In genomic region chr17:2337811-2338657, GRCh38 we compare ENCODE assay signal across 1 cellular context.
TF ChIP-seq lines count a peak whose summit lies in the region.

No MANE protein-coding gene starts in this region.

TF ChIP-seq in HEK293, 187 proteins besides CTCF, POLR2A, EP300 and RAD21 (continued from another document):
- TF ChIP-seq ZNF26 (tag by site-specific recombination; IDR thresholded peaks at IDR 0.05) (no peak), ZSCAN5A (tag by site-specific recombination; IDR thresholded peaks at IDR 0.05) (no peak), ZNF302 (tag by site-specific recombination; IDR thresholded peaks at IDR 0.05; ENCODE audit: low read depth) (no peak), ZNF423 (tag by site-specific recombination; IDR thresholded peaks at IDR 0.05) (0 out of 2 replicates have a peak, but pooled peaks have one; percentile 35), SP7 (tag by site-specific recombination; IDR thresholded peaks at IDR 0.05) (peak; percentile 64), ZNF202 (tag by site-specific recombination; IDR thresholded peaks at IDR 0.05; ENCODE audit: borderline replicate concordance) (no peak), ZNF501 (tag by site-specific recombination; IDR thresholded peaks at IDR 0.05) (no peak), ZNF169 (tag by site-specific recombination; IDR thresholded peaks at IDR 0.05) (no peak), TRIM28 (IDR thresholded peaks at IDR 0.05; ENCODE audit: borderline replicate concordance, low read length) (no peak), ZFP37 (tag by site-specific recombination; IDR thresholded peaks at IDR 0.05) (no peak), KLF16 (tag by site-specific recombination; IDR thresholded peaks at IDR 0.05) (peak; percentile 54; the same call in 1 of the 2 replicates), ZNF174 (tag by site-specific recombination; IDR thresholded peaks at IDR 0.05) (no peak), ZNF785 (tag by site-specific recombination; IDR thresholded peaks at IDR 0.05) (no peak), KLF1 (tag by site-specific recombination; IDR thresholded peaks at IDR 0.05) (0 out of 2 replicates have a peak, but pooled peaks have one; percentile 23), ZNF16 (tag by site-specific recombination; IDR thresholded peaks at IDR 0.05; ENCODE audit: low read depth) (no peak), ZBTB6 (tag by site-specific recombination; IDR thresholded peaks at IDR 0.05) (0 out of 2 replicates have a peak, but pooled peaks have one; percentile 7), ZSCAN18 (tag by site-specific recombination; IDR thresholded peaks at IDR 0.05) (no peak), YY2 (tag by site-specific recombination; IDR thresholded peaks at IDR 0.05) (no peak), RBAK (tag by site-specific recombination; IDR thresholded peaks at IDR 0.05) (no peak), ZBTB7A (tag by site-specific recombination; IDR thresholded peaks at IDR 0.05; ENCODE audit: low read depth) (0 out of 2 replicates have a peak, but pooled peaks have one; percentile 23), ZNF311 (tag by site-specific recombination; IDR thresholded peaks at IDR 0.05; ENCODE audit: borderline replicate concordance) (no peak), SCRT1 (tag by site-specific recombination; IDR thresholded peaks at IDR 0.05; ENCODE audit: borderline replicate concordance) (no peak), FEZF1 (tag by site-specific recombination; IDR thresholded peaks at IDR 0.05) (no peak), ZNF449 (tag by site-specific recombination; IDR thresholded peaks at IDR 0.05) (no peak), SP2 (tag by site-specific recombination; IDR thresholded peaks at IDR 0.05) (peak; percentile 52), ZNF600 (tag by site-specific recombination; IDR thresholded peaks at IDR 0.05) (no peak), PBX3 (CRISPR knock-in tag; IDR thresholded peaks at IDR 0.05) (no peak)
TF ChIP-seq in HEK293: peak in this region for 32.
